25 cellular contexts compared by ENCODE assay signal in the genomic region with DNA sequence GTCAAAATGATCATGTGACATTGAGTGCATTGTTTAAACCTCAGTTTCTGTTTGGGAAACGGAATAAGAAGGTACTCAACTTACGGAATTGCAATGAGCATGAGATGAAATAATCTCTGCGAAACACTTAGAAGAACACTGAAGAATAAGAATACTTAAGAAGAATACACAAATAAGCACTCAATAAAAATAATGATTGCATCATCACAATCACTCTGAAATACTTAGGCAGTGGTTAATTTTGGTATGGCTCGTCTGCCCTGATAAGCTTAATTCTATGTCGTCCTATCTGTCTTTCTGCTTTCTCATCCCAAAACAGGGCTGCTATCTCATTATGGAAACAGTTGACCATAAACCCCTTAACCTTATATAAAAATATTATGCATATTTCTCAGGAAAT.
"Had no signal": no experiment of that assay in that cellular context is flagged by ENCODE, and none has a peak within 500 bp of the region (broad histone marks: within the 10 kb centered on the region; RNA-seq: fewer than 3 reads in every experiment).

No MANE protein-coding gene starts in this region.

- H3K27me3 Mint-ChIP-seq: stimulated activated naive B cell treated with anti-CD40 and anti-IgM and Interleukin-4, amounts not matched to agents 10 μg/mL and 1 μg/mL and 100 μg/mL, for 72 hours had no signal

- H3K27ac ChIP-seq: left lung, lower lobe of right lung, ovary, right atrium auricular region, skin epidermis, stomach, testis, thyroid gland, transverse colon, vagina had no signal

- ATAC-seq: left colon; left lung; lower lobe of right lung; naive thymus-derived CD8-positive, alpha-beta T cell; sciatic nerve; stimulated activated naive B cell treated with anti-CD40 and anti-IgM and Interleukin-4, amounts not matched to agents 10 μg/mL and 1 μg/mL and 100 μg/mL, for 72 hours; stimulated activated naive CD8-positive, alpha-beta T cell treated with anti-CD3 and anti-CD28 coated beads, Interleukin-15, Interleukin-2, amounts not matched to agents 100 U/mL and 50 U/mL, for 24 hours had no signal

- H3K9me3 ChIP-seq: left lung, lower lobe of right lung, ovary, right atrium auricular region, stomach, testis, thyroid gland, transverse colon, upper lobe of left lung, vagina had no signal

- H3K4me3 ChIP-seq: left lung, lower lobe of right lung, ovary, right atrium auricular region, skin epidermis, stomach, testis, thyroid gland, transverse colon, upper lobe of left lung, vagina had no signal

- H3K4me3 Mint-ChIP-seq: immature natural killer cell; naive thymus-derived CD8-positive, alpha-beta T cell; nephron progenitor cell; stimulated activated naive B cell treated with anti-CD40 and anti-IgM and Interleukin-4, amounts not matched to agents 10 μg/mL and 1 μg/mL and 100 μg/mL, for 72 hours had no signal

- H3K27me3 ChIP-seq: left lung, ovary, right atrium auricular region, stomach, testis, thyroid gland, transverse colon, upper lobe of left lung, vagina had no signal

- H3K4me1 Mint-ChIP-seq: immature natural killer cell; naive thymus-derived CD8-positive, alpha-beta T cell had no signal

- DNase-seq: hypothalamus; immature natural killer cell; left colon; left lung; lower lobe of right lung; mammary epithelial cell; mesenchymal stem cell; naive thymus-derived CD8-positive, alpha-beta T cell; nephron progenitor cell; ovary; stimulated activated CD4-positive, alpha-beta T cell treated with anti-CD3 and anti-CD28 coated beads, Interleukin-12 subunit alpha, Interleukin-12 subunit beta, amount 100 ng/mL, for 4 hours; stimulated activated CD4-positive, alpha-beta T cell treated with anti-CD3 and anti-CD28 coated beads, Interleukin-15, amount 100 ng/mL, for 24 hours; stimulated activated CD4-positive, alpha-beta T cell treated with anti-CD3 and anti-CD28 coated beads, Interleukin-2, amount 100 ng/mL, for 24 hours; stimulated activated CD4-positive, alpha-beta T cell treated with anti-CD3 and anti-CD28 coated beads, Interleukin-4, amount 100 ng/mL, for 1 hour; stimulated activated naive B cell treated with anti-CD40 and anti-IgM and Interleukin-4, amounts not matched to agents 10 μg/mL and 1 μg/mL and 100 μg/mL, for 72 hours; stimulated activated naive CD8-positive, alpha-beta T cell treated with anti-CD3 and anti-CD28 coated beads, Interleukin-15, Interleukin-2, amounts not matched to agents 100 U/mL and 50 U/mL, for 24 hours; stomach; testis; thyroid gland; transverse colon; upper lobe of left lung had no signal

- H3K36me3 ChIP-seq: left lung, lower lobe of right lung, ovary, right atrium auricular region, stomach, thyroid gland, transverse colon, upper lobe of left lung, vagina had no signal

- H3K36me3 Mint-ChIP-seq: immature natural killer cell; naive thymus-derived CD8-positive, alpha-beta T cell; stimulated activated naive B cell treated with anti-CD40 and anti-IgM and Interleukin-4, amounts not matched to agents 10 μg/mL and 1 μg/mL and 100 μg/mL, for 72 hours had no signal

- H3K4me1 ChIP-seq: left lung, testis, thyroid gland, transverse colon, vagina had no signal

- H3K27ac Mint-ChIP-seq: immature natural killer cell; naive thymus-derived CD8-positive, alpha-beta T cell; nephron progenitor cell; stimulated activated naive B cell treated with anti-CD40 and anti-IgM and Interleukin-4, amounts not matched to agents 10 μg/mL and 1 μg/mL and 100 μg/mL, for 72 hours had no signal
